23 cellular contexts compared by ENCODE assay signal in genomic region chr1:118862755-118863154, GRCh38.
A peak's percentile ranks its signal among the peaks of the same experiment; 100 is the strongest.
DNase-seq lines count a peak whose midpoint lies in the region; ATAC-seq and TF ChIP-seq lines count a peak whose summit lies in the region.
"Had no signal": no experiment of that assay in that cellular context is flagged by ENCODE, and none has a peak within 500 bp of the region (broad histone marks: within the 10 kb centered on the region; RNA-seq: fewer than 3 reads in every experiment).

No MANE protein-coding gene starts in this region.

- H3K9me3 Mint-ChIP-seq in chondrocyte (ENCODE audit: low read depth): no peaks in the 10 kb centered on the region
- H3K9me3 Mint-ChIP-seq: activated CD4-positive, alpha-beta T cell treated with anti-CD3 and anti-CD28 coated beads, Interleukin-2, amount 10 ng/mL, durations not matched to agents 24 days and 14 days had no signal

- TF ChIP-seq CTCF in chondrocyte (IDR thresholded peaks at IDR 0.05): no peak

- no peak overlapping the region for H3K4me3 Mint-ChIP-seq in chondrocyte (ENCODE audit: unreplicated experiment)
- H3K4me3 Mint-ChIP-seq: activated CD4-positive, alpha-beta T cell treated with anti-CD3 and anti-CD28 coated beads, Interleukin-2, amount 10 ng/mL, durations not matched to agents 24 days and 14 days; activated naive CD4-positive, alpha-beta T cell treated with anti-CD3 and anti-CD28 coated beads, Interleukin-2, amount 10 ng/mL, durations not matched to agents 7 days and 5 days; CD8-positive, alpha-beta memory T cell; immature natural killer cell had no signal

- intact Hi-C loops in cardiac septum (cut with DNase I): no loop called here

- peak; percentile 71 for ATAC-seq in GM19452 (IDR thresholded peaks at IDR 0.05; ENCODE audit: unreplicated experiment)
- peak; percentile 48 for ATAC-seq in HG03571 (IDR thresholded peaks at IDR 0.05; ENCODE audit: unreplicated experiment)
- no peak for ATAC-seq in GM21737 (IDR thresholded peaks at IDR 0.05; ENCODE audit: unreplicated experiment)
- no peak for ATAC-seq in GM21360 (IDR thresholded peaks at IDR 0.05; ENCODE audit: unreplicated experiment)
- ATAC-seq: body of pancreas had no signal

- no peaks in the 10 kb centered on the region for H3K36me3 Mint-ChIP-seq in chondrocyte (ENCODE audit: low read depth)
- H3K36me3 Mint-ChIP-seq: activated naive CD4-positive, alpha-beta T cell treated with anti-CD3 and anti-CD28 coated beads, Interleukin-2, amount 10 ng/mL, durations not matched to agents 7 days and 5 days; CD8-positive, alpha-beta memory T cell; immature natural killer cell had no signal

- in situ Hi-C loops in Caki2 (cut with HindIII; ENCODE audit: low pct_unique_long_range_greater_than_20kb, low sequenced_read_pairs): no loop called here

- H3K27me3 Mint-ChIP-seq in chondrocyte (ENCODE audit: low read depth): no peaks in the 10 kb centered on the region
- H3K27me3 Mint-ChIP-seq: activated CD4-positive, alpha-beta T cell treated with anti-CD3 and anti-CD28 coated beads, Interleukin-2, amount 10 ng/mL, durations not matched to agents 24 days and 14 days; activated naive CD4-positive, alpha-beta T cell treated with anti-CD3 and anti-CD28 coated beads, Interleukin-2, amount 10 ng/mL, durations not matched to agents 7 days and 5 days; CD8-positive, alpha-beta memory T cell had no signal

- DNase-seq in Caki2 (ENCODE audit: low read depth) (peak; percentile 91), chondrocyte (ENCODE audit: low spot score) (no peak), cardiac septum (ENCODE audit: low spot score) (no peak), cortex of kidney (lab: John Stamatoyannopoulos, UW) (no peak)
- DNase-seq: activated CD4-positive, alpha-beta T cell treated with anti-CD3 and anti-CD28 coated beads, Interleukin-2, amount 10 ng/mL, durations not matched to agents 24 days and 14 days; activated naive CD4-positive, alpha-beta T cell treated with anti-CD3 and anti-CD28 coated beads, Interleukin-2, amount 10 ng/mL, durations not matched to agents 7 days and 5 days; body of pancreas; CD8-positive, alpha-beta memory T cell; dermis blood vessel endothelial cell; EL; erythroblast; glutamatergic neuron; immature natural killer cell; mesendoderm; NCI-H2029 treated with DMSO at 0.1 percent for 48 hours; NCI-H524; PC-9; stimulated activated CD4-positive, alpha-beta T cell treated with anti-CD3 and anti-CD28 coated beads, Interleukin-15, amount 100 ng/mL, for 24 hours; stomach had no signal

- H3K4me1 Mint-ChIP-seq in chondrocyte (ENCODE audit: low read depth): peaks cover 12% of the 10 kb centered on the region
- H3K4me1 Mint-ChIP-seq: activated CD4-positive, alpha-beta T cell treated with anti-CD3 and anti-CD28 coated beads, Interleukin-2, amount 10 ng/mL, durations not matched to agents 24 days and 14 days; activated naive CD4-positive, alpha-beta T cell treated with anti-CD3 and anti-CD28 coated beads, Interleukin-2, amount 10 ng/mL, durations not matched to agents 7 days and 5 days; CD8-positive, alpha-beta memory T cell; immature natural killer cell had no signal

- H3K27ac Mint-ChIP-seq in chondrocyte (ENCODE audit: unreplicated experiment): peak overlapping the region; percentile 72
- H3K27ac Mint-ChIP-seq: activated CD4-positive, alpha-beta T cell treated with anti-CD3 and anti-CD28 coated beads, Interleukin-2, amount 10 ng/mL, durations not matched to agents 24 days and 14 days; activated naive CD4-positive, alpha-beta T cell treated with anti-CD3 and anti-CD28 coated beads, Interleukin-2, amount 10 ng/mL, durations not matched to agents 7 days and 5 days; immature natural killer cell had no signal

Comparison
In these comparisons a context has a peak if more than half of its experiments do, and no peak if none do; other contexts are left out.
1. ATAC-seq: peak in GM19452 (single experiment) and HG03571 (single experiment); none in GM21737 (single experiment) and GM21360 (single experiment).